In the genomic region with DNA sequence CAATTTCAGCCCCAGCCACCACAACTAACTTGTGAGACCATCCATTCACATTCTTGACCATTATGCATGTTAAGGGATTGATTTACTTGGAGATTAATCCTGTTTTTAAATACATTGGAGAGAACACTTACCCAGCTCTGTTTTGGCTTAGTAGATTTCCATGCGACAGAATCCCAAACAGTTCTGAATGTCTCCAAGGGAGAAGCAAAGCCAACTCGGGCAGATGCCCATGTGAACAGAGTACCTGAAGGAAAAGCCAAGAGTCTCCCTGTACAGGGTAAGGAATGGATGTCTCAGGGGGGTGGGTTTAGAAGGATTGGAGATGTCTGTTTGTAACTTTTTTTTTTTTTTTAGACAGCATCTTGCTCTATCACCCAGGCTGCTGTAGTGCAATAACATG, we compare ENCODE assay signal across 20 cellular contexts.
"Had no signal": no experiment of that assay in that cellular context is flagged by ENCODE, and none has a peak within 500 bp of the region (broad histone marks: within the 10 kb centered on the region; RNA-seq: fewer than 3 reads in every experiment).

No MANE protein-coding gene starts in this region.

- DNase-seq: activated B cell treated with CpG ODN at 0.5 μM for 24 hours; activated CD4-positive, alpha-beta memory T cell treated with anti-CD3 and anti-CD28 coated beads for 36 hours; activated CD4-positive, alpha-beta T cell treated with anti-CD3 and anti-CD28 coated beads for 1 hour; activated CD4-positive, alpha-beta T cell treated with anti-CD3 and anti-CD28 coated beads, Interleukin-2, amount 10 ng/mL, durations not matched to agents 24 days and 14 days; activated CD8-positive, alpha-beta memory T cell treated with anti-CD3 and anti-CD28 coated beads for 24 hours; activated gamma-delta T cell; activated naive CD4-positive, alpha-beta T cell treated with anti-CD3 and anti-CD28 coated beads for 36 hours; activated T-cell treated with anti-CD3 and anti-CD28 coated beads, Interleukin-2, amount 50 U/mL, for 4 hours; body of pancreas; MG63; MV-4-11; NCI-H1092 treated with DMSO at 0.1 percent for 48 hours; NCI-H1417 treated with DMSO at 0.1 percent for 48 hours; NCI-H187; NCI-H2081 treated with DMSO at 0.1 percent for 48 hours; NCI-H446; NCI-H524; PC-9; SHP77 treated with DMSO at 0.1 percent for 48 hours; T-helper 9 cell had no signal

- ATAC-seq: activated T-cell treated with anti-CD3 and anti-CD28 coated beads, Interleukin-2, amount 50 U/mL, for 4 hours; body of pancreas had no signal

- H3K27ac ChIP-seq: body of pancreas, PC-9 had no signal

- H3K4me3 ChIP-seq: body of pancreas, MG63, PC-9 had no signal

- H3K9me3 ChIP-seq: body of pancreas, MG63 had no signal

- H3K27me3 ChIP-seq: body of pancreas, MG63 had no signal

- H3K4me1 ChIP-seq: body of pancreas had no signal
